Comparison of ENCODE assay signal across 19 cellular contexts in the genomic region with DNA sequence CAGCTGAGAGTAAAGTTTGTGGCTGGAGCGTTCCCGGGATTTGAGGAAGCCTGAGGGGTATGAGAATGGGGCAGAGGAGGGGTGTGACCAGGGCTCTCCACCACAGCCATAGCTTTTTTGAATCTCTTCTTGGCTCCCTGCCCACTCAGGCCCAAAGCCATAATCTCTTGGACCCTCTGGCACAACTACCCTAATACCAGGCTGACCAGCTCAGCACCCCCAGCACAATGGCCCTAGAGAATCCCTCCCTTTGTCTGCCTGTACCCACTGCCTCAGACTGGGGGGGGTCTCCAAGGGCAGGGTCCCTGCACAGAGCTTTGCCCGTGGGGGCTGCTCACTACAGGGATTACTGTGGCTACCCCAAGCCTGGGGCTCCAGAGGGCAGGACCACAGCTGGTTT.
"Had no signal": no experiment of that assay in that cellular context is flagged by ENCODE, and none has a peak within 500 bp of the region (broad histone marks: within the 10 kb centered on the region; RNA-seq: fewer than 3 reads in every experiment).

No MANE protein-coding gene starts in this region.

- H3K4me2 ChIP-seq: hepatocyte had no signal

- H3K4me3 Mint-ChIP-seq: brain; endodermal cell; mesothelial cell of epicardium; T-helper 1 cell treated with Interleukin-12 subunit alpha and Interleukin-12 subunit beta and Interleukin-4 antibody, amounts not matched to agents 30 μg/mL and 1 μg/mL, for 36 hours had no signal

- H3K27me3 ChIP-seq: dorsolateral prefrontal cortex, foreskin keratinocyte, hepatocyte, thyroid gland had no signal

- H3K27me3 Mint-ChIP-seq: brain had no signal

- H3K4me1 ChIP-seq: foreskin keratinocyte, thyroid gland had no signal

- ATAC-seq: foreskin keratinocyte, psoas muscle, right cardiac atrium had no signal

- DNase-seq: activated CD4-positive, alpha-beta T cell treated with anti-CD3 and anti-CD28 coated beads, Interleukin-2, amount 50 U/mL, for 1 hour; activated CD4-positive, CD25-positive, alpha-beta regulatory T cell treated with anti-CD3 and anti-CD28 coated beads, Interleukin-2, amount 50 U/mL, for 72 hours; activated CD8-positive, alpha-beta memory T cell treated with anti-CD3 and anti-CD28 coated beads, Interleukin-2, amount 50 U/mL, for 4 hours; activated gamma-delta T cell; anterior cingulate cortex; caudate nucleus; endodermal cell; foreskin keratinocyte; islet precursor cell; psoas muscle; thyroid gland had no signal

- H3K4me3 ChIP-seq: dorsolateral prefrontal cortex, hepatocyte, lung, psoas muscle, thyroid gland had no signal

- H3K9me3 Mint-ChIP-seq: endodermal cell; mesothelial cell of epicardium; T-helper 1 cell treated with Interleukin-12 subunit alpha and Interleukin-12 subunit beta and Interleukin-4 antibody, amounts not matched to agents 30 μg/mL and 1 μg/mL, for 36 hours had no signal

- H3K4me1 Mint-ChIP-seq: brain, endodermal cell, mesothelial cell of epicardium had no signal

- H3K27ac ChIP-seq: foreskin keratinocyte, hepatocyte, psoas muscle, thyroid gland, VCaP had no signal

- H3K27ac Mint-ChIP-seq: endodermal cell; mesothelial cell of epicardium; T-helper 1 cell treated with Interleukin-12 subunit alpha and Interleukin-12 subunit beta and Interleukin-4 antibody, amounts not matched to agents 30 μg/mL and 1 μg/mL, for 36 hours had no signal

- H2AFZ ChIP-seq: hepatocyte had no signal

- H3K9me3 ChIP-seq: psoas muscle, thyroid gland had no signal
